Comparison of ENCODE assay signal across 8 cellular contexts in genomic region chr5:52657231-52657645, GRCh38.
DNase-seq lines count a peak whose midpoint lies in the region; ATAC-seq and TF ChIP-seq lines count a peak whose summit lies in the region.

No MANE protein-coding gene starts in this region.

- no peak overlapping the region for H3K27ac Mint-ChIP-seq in CD4-positive, alpha-beta T cell
- H3K27ac Mint-ChIP-seq in GM23338 (no peak overlapping the region), brain (no peak overlapping the region)

- no peaks in the 10 kb centered on the region for H3K36me3 Mint-ChIP-seq in CD4-positive, alpha-beta T cell (ENCODE audit: low read depth)
- no peaks in the 10 kb centered on the region for H3K36me3 Mint-ChIP-seq in GM23338 (ENCODE audit: low read depth)
- H3K36me3 Mint-ChIP-seq in brain = no peaks in the 10 kb centered on the region

- no peaks in the 10 kb centered on the region for H3K79me2 ChIP-seq in GM23338 (replicated peaks; ENCODE audit: insufficient read depth)

- peak; percentile 37 for ATAC-seq in CD4-positive, alpha-beta T cell (ENCODE audit: poor library complexity)
- ATAC-seq in GM23338 = no peak
- peak; percentile 73 for ATAC-seq in left lung
- no peak for ATAC-seq in HG02884 (IDR thresholded peaks at IDR 0.05; ENCODE audit: unreplicated experiment)

- H3K4me1 ChIP-seq in GM23338 (ENCODE audit: insufficient read depth) (no peaks in the 10 kb centered on the region), left lung (no peaks in the 10 kb centered on the region)

- intact Hi-C loops in CD4-positive, alpha-beta T cell (cut with DNase I, micrococcal nuclease) = loop anchor here (1.0 to 5.0 kb wide), 2 partner anchors 1695 to 1698 kb away; no protein-coding TSS in a partner anchor
- intact Hi-C loops in left lung (cut with DNase I) = no loop called here

- no peak overlapping the region for H3K27ac ChIP-seq in CD4-positive, alpha-beta T cell (ENCODE audit: low read depth, low read length)
- H3K27ac ChIP-seq in GM23338 (ENCODE audit: low read depth) (no peak overlapping the region), left lung (no peak overlapping the region)

- no peaks in the 10 kb centered on the region for H3K9me2 ChIP-seq in GM23338 (ENCODE audit: insufficient read depth)

- POLR2A ChIA-PET in CD4-positive, alpha-beta T cell (lab: Charles Lee) = no interaction called here

- no peak overlapping the region for H2AFZ ChIP-seq in GM23338

- H3K4me3 ChIP-seq in GM23338 = no peak overlapping the region
- no peak overlapping the region for H3K4me3 ChIP-seq in left lung

- peaks cover 6% of the 10 kb centered on the region for H3K4me1 Mint-ChIP-seq in CD4-positive, alpha-beta T cell (ENCODE audit: low read depth)
- H3K4me1 Mint-ChIP-seq in GM23338 = no peaks in the 10 kb centered on the region
- no peaks in the 10 kb centered on the region for H3K4me1 Mint-ChIP-seq in brain

- H3K4me3 Mint-ChIP-seq in CD4-positive, alpha-beta T cell = no peak overlapping the region
- H3K4me3 Mint-ChIP-seq in GM23338 (no peak overlapping the region), brain (no peak overlapping the region)

- no peaks in the 10 kb centered on the region for H3K36me3 ChIP-seq in GM23338 (ENCODE audit: insufficient read depth)
- H3K36me3 ChIP-seq in left lung = no peaks in the 10 kb centered on the region

- CTCF ChIA-PET in CD4-positive, alpha-beta T cell (lab: Charles Lee) = interaction anchor here (2.5 kb wide), 1 partner anchor 1694 kb away, joined by 5 read pairs; no protein-coding TSS in a partner anchor

- H3K9me3 Mint-ChIP-seq in CD4-positive, alpha-beta T cell = no peaks in the 10 kb centered on the region
- H3K9me3 Mint-ChIP-seq in GM23338 (no peaks in the 10 kb centered on the region), brain (no peaks in the 10 kb centered on the region)

- H3K4me2 ChIP-seq in GM23338 = no peak overlapping the region

- peaks cover 11% of the 10 kb centered on the region for H3K27me3 ChIP-seq in CD4-positive, alpha-beta T cell (ENCODE audit: control insufficient read depth, insufficient read depth, low read length)
- H3K27me3 ChIP-seq in GM23338 (ENCODE audit: insufficient read depth) (no peaks in the 10 kb centered on the region), left lung (peaks cover 5 to 8% of the 10 kb centered on the region in 2 donors)

- DNase-seq in CD4-positive, alpha-beta T cell = no peak
- peak; percentile 77 for DNase-seq in GM23338 (ENCODE audit: low spot score)
- DNase-seq in NCI-H2107 treated with DMSO at 0.1 percent for 48 hours (lab: John Stamatoyannopoulos, UW; ENCODE audit: unreplicated experiment) = peak; percentile 67
- DNase-seq in left lung = no peak
- DNase-seq in stimulated activated CD4-positive, alpha-beta T cell treated with anti-CD3 and anti-CD28 coated beads, Interleukin-15, amount 100 ng/mL, for 24 hours = no peak
- no peak for DNase-seq in mesenteric fat pad (ENCODE audit: low spot score)

- no peaks in the 10 kb centered on the region for H3K9me3 ChIP-seq in CD4-positive, alpha-beta T cell (ENCODE audit: control insufficient read depth, low read length)
- H3K9me3 ChIP-seq in left lung = no peaks in the 10 kb centered on the region

- peak; percentile 74 for TF ChIP-seq CTCF in CD4-positive, alpha-beta T cell (IDR thresholded peaks at IDR 0.05)
- TF ChIP-seq CTCF in GM23338 (conservative IDR thresholded peaks at IDR 0.05; ENCODE audit: low read depth in 2 of 2) (peak; percentile 50 to 65; a peak in 3 of 4 replicates), brain (conservative IDR thresholded peaks at IDR 0.05) (peak; percentile 73 to 76), left lung (IDR thresholded peaks at IDR 0.05) (peak; percentile 39 to 50)

- no peaks in the 10 kb centered on the region for H4K20me1 ChIP-seq in GM23338 (replicated peaks; ENCODE audit: insufficient read depth)

- H3F3A ChIP-seq in GM23338 (replicated peaks; ENCODE audit: low read depth) = no peaks in the 10 kb centered on the region

- peaks cover 29% of the 10 kb centered on the region for H3K27me3 Mint-ChIP-seq in CD4-positive, alpha-beta T cell
- no peaks in the 10 kb centered on the region for H3K27me3 Mint-ChIP-seq in GM23338 (ENCODE audit: insufficient read depth, low read depth, poor library complexity)
- peaks cover 4% of the 10 kb centered on the region for H3K27me3 Mint-ChIP-seq in brain

TF ChIP-seq in GM23338, 12 proteins besides CTCF, POLR2A, EP300 and RAD21:
- TF ChIP-seq ZNF331 (CRISPR knock-in tag; IDR thresholded peaks at IDR 0.05; ENCODE audit: low read depth) (no peak), REST (IDR thresholded peaks at IDR 0.05; ENCODE audit: unreplicated experiment) (no peak), STAT1 (IDR thresholded peaks at IDR 0.05; ENCODE audit: unreplicated experiment) (no peak)

Comparison
In these comparisons a context has a peak if more than half of its experiments do, and no peak if none do; other contexts are left out.
1. ATAC-seq: peak in CD4-positive, alpha-beta T cell (single experiment) and left lung (single experiment); none in GM23338 (single experiment) and HG02884 (single experiment).
2. DNase-seq: peak in GM23338 (single experiment) and NCI-H2107 treated with DMSO at 0.1 percent for 48 hours (single experiment); none in CD4-positive, alpha-beta T cell (0 of 10), left lung (0 of 2), stimulated activated CD4-positive, alpha-beta T cell treated with anti-CD3 and anti-CD28 coated beads, Interleukin-15, amount 100 ng/mL, for 24 hours (single experiment) and mesenteric fat pad (single experiment).
3. intact Hi-C loops: an anchor here in CD4-positive, alpha-beta T cell (1.0 to 5.0 kb wide); none called in left lung.
4. Peak in every context shown above with its lines, with median percentiles within 50 percentile points of each other: CTCF ChIP-seq.